ENCODE assay signal across 1 cellular context in genomic region chr17:17593222-17593620, GRCh38.
TF ChIP-seq lines count a peak whose summit lies in the region.

No MANE protein-coding gene starts in this region.

TF ChIP-seq in H1, 55 proteins besides CTCF, POLR2A, EP300 and RAD21:
- TF ChIP-seq ZNF274 (IDR thresholded peaks at IDR 0.05; ENCODE audit: borderline replicate concordance, extremely low read depth, low read length): no peak
- TF ChIP-seq SP1 (IDR thresholded peaks at IDR 0.05; ENCODE audit: low read depth, low read length): no peak
- TF ChIP-seq ASH2L (IDR thresholded peaks at IDR 0.05; ENCODE audit: low read length): no peak
- TF ChIP-seq TCF12 (IDR thresholded peaks at IDR 0.05; ENCODE audit: low read depth, low read length): no peak
- TF ChIP-seq SIN3A (conservative IDR thresholded peaks at IDR 0.05 in 1 of 2, IDR thresholded peaks at IDR 0.05 in 1 of 2; ENCODE audit: low read depth in 1 of 2, low read length in 2 of 2): no peak
- TF ChIP-seq SIRT6 (IDR thresholded peaks at IDR 0.05; ENCODE audit: low read length): no peak
- TF ChIP-seq JUN (IDR thresholded peaks at IDR 0.05; ENCODE audit: low read depth, low read length): no peak
- no peak for TF ChIP-seq SUZ12 (IDR thresholded peaks at IDR 0.05; ENCODE audit: low read length)
